18 cellular contexts compared by ENCODE assay signal in the genomic region with DNA sequence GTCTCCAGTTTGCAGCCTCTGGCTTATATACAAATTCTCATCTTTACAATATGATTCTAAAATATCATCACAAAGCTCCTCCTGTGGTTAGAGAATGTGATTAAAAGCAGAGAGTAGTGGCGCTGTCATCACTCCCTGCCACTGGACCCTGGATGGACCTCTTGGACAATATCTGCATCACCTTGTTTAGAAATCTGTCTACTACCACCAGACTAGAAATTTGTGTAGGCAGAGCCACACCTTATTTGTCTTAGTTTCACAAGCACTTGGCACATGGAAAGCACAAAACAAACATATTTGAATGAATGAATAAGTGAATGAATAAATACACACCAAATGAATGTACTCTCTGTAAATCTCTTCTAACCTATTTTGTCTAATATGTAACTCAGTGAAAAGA.
DNase-seq lines count a peak whose midpoint lies in the region; ATAC-seq, FAIRE-seq and TF ChIP-seq lines count a peak whose summit lies in the region.
"Had no signal": no experiment of that assay in that cellular context is flagged by ENCODE, and none has a peak within 500 bp of the region (broad histone marks: within the 10 kb centered on the region; RNA-seq: fewer than 3 reads in every experiment).

No MANE protein-coding gene starts in this region.

- CTCF ChIA-PET in A549 (lab: Yijun Ruan, JAX) = no interaction called here

- no peak overlapping the region for H3K4me3 Mint-ChIP-seq in neural progenitor cell
- H3K4me3 Mint-ChIP-seq: B cell; CD4-positive, alpha-beta T cell had no signal

- intact Hi-C loops in head of caudate nucleus (cut with DNase I) = no loop called here

- POLR2A ChIA-PET in A549 (lab: Yijun Ruan, JAX) = no interaction called here

- no peak for TF ChIP-seq EP300 in A549 (IDR thresholded peaks at IDR 0.05)

- H3K4me3 ChIP-seq in A549 (no peak overlapping the region), HUES64 (ENCODE audit: low read length) (no peak overlapping the region), epithelial cell of esophagus (ENCODE audit: low read length) (no peak overlapping the region), neural progenitor cell (no peak overlapping the region)
- H3K4me3 ChIP-seq: GM12878 had no signal

- no peak overlapping the region for H2AFZ ChIP-seq in neural progenitor cell (replicated peaks)

- H3K27ac ChIP-seq in A549 = no peak overlapping the region
- H3K27ac ChIP-seq in HUES64 (ENCODE audit: low read depth, low read length) = peak overlapping the region; percentile 42; the same call in 1 of the 2 replicates
- H3K27ac ChIP-seq in neural progenitor cell = no peak overlapping the region
- H3K27ac ChIP-seq: HL-60 had no signal

- H3K79me2 ChIP-seq in neural progenitor cell (ENCODE audit: low read depth) = no peaks in the 10 kb centered on the region

- H3F3A ChIP-seq in neural progenitor cell (ENCODE audit: low read depth) = no peaks in the 10 kb centered on the region

- no peak for TF ChIP-seq CTCF in A549 (IDR thresholded peaks at IDR 0.05)
- no peak for TF ChIP-seq CTCF in epithelial cell of esophagus (IDR thresholded peaks at IDR 0.05; ENCODE audit: insufficient read depth, low read depth, low read length, missing control alignments)
- TF ChIP-seq CTCF in neural progenitor cell (IDR thresholded peaks at IDR 0.05) = no peak

- H3K4me1 ChIP-seq in A549 (peaks cover 14% of the 10 kb centered on the region; the same call in 2 of the 3 replicates), HUES64 (ENCODE audit: insufficient read depth, low read length) (peaks cover 28% of the 10 kb centered on the region), neural progenitor cell (peaks cover 18% of the 10 kb centered on the region)

- H3K27me3 ChIP-seq in HUES64 (ENCODE audit: insufficient read depth, low read length) (no peaks in the 10 kb centered on the region), neural progenitor cell (no peaks in the 10 kb centered on the region)

- no peak overlapping the region for H3K27ac Mint-ChIP-seq in neural progenitor cell
- H3K27ac Mint-ChIP-seq: B cell; CD4-positive, alpha-beta T cell had no signal

- peaks cover 21% of the 10 kb centered on the region for H3K4me1 Mint-ChIP-seq in neural progenitor cell
- H3K4me1 Mint-ChIP-seq: B cell had no signal

- FAIRE-seq in A549 (lab: Jason Lieb, UNC) (no peak), H54 (lab: Jason Lieb, UNC) (no peak)
- FAIRE-seq: GM12878, GM18507 had no signal

- no peaks in the 10 kb centered on the region for H3K9me3 Mint-ChIP-seq in neural progenitor cell
- H3K9me3 Mint-ChIP-seq: CD4-positive, alpha-beta T cell had no signal

- H3K36me3 Mint-ChIP-seq in neural progenitor cell = no peaks in the 10 kb centered on the region

- DNase-seq in A549 (ENCODE audit: low read depth in 1 of 2, low spot score in 1 of 2) (peak in 1 of 2 experiments; percentile 22), epithelial cell of esophagus (ENCODE audit: low read depth) (peak; percentile 7), neural progenitor cell (ENCODE audit: low spot score) (no peak), NCI-H187 (lab: John Stamatoyannopoulos, UW) (no peak), head of caudate nucleus (no peak), NCI-H1048 (lab: John Stamatoyannopoulos, UW) (no peak), H54 (ENCODE audit: insufficient read length, low spot score) (no peak)
- DNase-seq: C1 segment of cervical spinal cord; Calu3; CD4-positive, alpha-beta T cell; DMS79; IMR-90 had no signal

- 38% methylated on average over 1 of the region's 1 CpG for WGBS in A549 (ENCODE audit: missing lambda C conversion rate)
- WGBS in HUES64 = 100% methylated on average over 1 of the region's 1 CpG

- H3K27me3 Mint-ChIP-seq in neural progenitor cell (ENCODE audit: insufficient read depth, low read depth) = no peaks in the 10 kb centered on the region
- H3K27me3 Mint-ChIP-seq: B cell; CD4-positive, alpha-beta T cell had no signal

- TF ChIP-seq RAD21 in A549 (conservative IDR thresholded peaks at IDR 0.05 in 1 of 2, IDR thresholded peaks at IDR 0.05 in 1 of 2) = no peak

- H3K9ac ChIP-seq in HUES64 (ENCODE audit: low read depth, low read length) (no peak overlapping the region), neural progenitor cell (no peak overlapping the region)

- H3K9me3 ChIP-seq in A549 (no peaks in the 10 kb centered on the region), HUES64 (ENCODE audit: insufficient read depth, low read depth, low read length) (no peaks in the 10 kb centered on the region), neural progenitor cell (ENCODE audit: low read depth) (no peaks in the 10 kb centered on the region)

- H3K4me2 ChIP-seq in A549 (peak overlapping the region; percentile 29; the same call in 2 of the 3 replicates), neural progenitor cell (peak overlapping the region; percentile 9)

- TF ChIP-seq POLR2A in A549 (IDR thresholded peaks at IDR 0.05; ENCODE audit: low read length) (no peak), H54 (IDR thresholded peaks at IDR 0.05; ENCODE audit: low read depth, low read length) (no peak)

- H3K36me3 ChIP-seq in HUES64 (ENCODE audit: insufficient read depth, low read length) (no peaks in the 10 kb centered on the region), neural progenitor cell (no peaks in the 10 kb centered on the region)

- H4K20me1 ChIP-seq in neural progenitor cell (ENCODE audit: low read depth) = no peaks in the 10 kb centered on the region

- ATAC-seq in A549 = no peak
- ATAC-seq: GM12878, HCT116 had no signal

TF ChIP-seq in A549, 52 proteins besides CTCF, POLR2A, EP300 and RAD21:
- no peak for TF ChIP-seq FOSL2 (IDR thresholded peaks at IDR 0.05)
- TF ChIP-seq FOSL2 (CRISPR knock-in tag; IDR thresholded peaks at IDR 0.05) = peak; percentile 26; the same call in 1 of the 2 replicates
- TF ChIP-seq CEBPB (IDR thresholded peaks at IDR 0.05) = peak in 1 of 2 experiments; percentile 42; a peak in 1 of 4 replicates
- TF ChIP-seq, protein P1, sequence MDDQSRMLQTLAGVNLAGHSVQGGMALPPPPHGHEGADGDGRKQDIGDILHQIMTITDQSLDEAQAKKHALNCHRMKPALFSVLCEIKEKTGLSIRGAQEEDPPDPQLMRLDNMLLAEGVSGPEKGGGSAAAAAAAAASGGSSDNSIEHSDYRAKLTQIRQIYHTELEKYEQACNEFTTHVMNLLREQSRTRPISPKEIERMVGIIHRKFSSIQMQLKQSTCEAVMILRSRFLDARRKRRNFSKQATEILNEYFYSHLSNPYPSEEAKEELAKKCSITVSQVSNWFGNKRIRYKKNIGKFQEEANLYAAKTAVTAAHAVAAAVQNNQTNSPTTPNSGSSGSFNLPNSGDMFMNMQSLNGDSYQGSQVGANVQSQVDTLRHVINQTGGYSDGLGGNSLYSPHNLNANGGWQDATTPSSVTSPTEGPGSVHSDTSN (IDR thresholded peaks at IDR 0.05) = no peak
- TF ChIP-seq RNF2 (IDR thresholded peaks at IDR 0.05; ENCODE audit: borderline replicate concordance, low read depth) = no peak
- TF ChIP-seq NR3C1 (IDR thresholded peaks at IDR 0.05) = no peak
- TF ChIP-seq NPAS2 (CRISPR knock-in tag; IDR thresholded peaks at IDR 0.05; ENCODE audit: borderline replicate concordance) = no peak
- no peak for TF ChIP-seq E2F6 (IDR thresholded peaks at IDR 0.05; ENCODE audit: borderline replicate concordance, low read depth)
